In the genomic region with DNA sequence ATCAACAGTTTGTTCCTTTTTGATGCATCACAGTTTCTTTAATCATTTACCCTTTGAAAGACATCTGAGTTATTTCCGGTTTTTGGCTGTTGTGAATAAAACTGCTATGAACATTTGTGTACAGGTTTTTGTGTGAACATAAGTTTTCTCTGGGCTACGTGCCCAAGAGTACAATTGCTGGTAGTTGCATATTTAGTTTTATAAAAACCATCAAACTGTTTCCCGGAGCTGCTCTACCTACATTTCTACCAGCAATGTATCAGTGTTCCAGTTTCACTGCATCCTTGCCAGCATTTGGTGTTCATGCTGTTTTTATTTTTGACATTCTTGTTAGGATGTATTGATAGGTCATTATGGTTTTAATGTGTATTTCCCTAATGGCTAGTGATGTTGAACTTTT, we compare ENCODE assay signal across 28 cellular contexts. TPM values are rescaled to one million over a fixed set of nuclear protein-coding genes. Genes with fewer than 3 reads are reported as not detected.
DNase-seq lines count a peak whose midpoint lies in the region; ATAC-seq and TF ChIP-seq lines count a peak whose summit lies in the region.
"Had no signal": no experiment of that assay in that cellular context is flagged by ENCODE, and none has a peak within 500 bp of the region (broad histone marks: within the 10 kb centered on the region; RNA-seq: fewer than 3 reads in every experiment).

No MANE protein-coding gene starts in this region.

- no peaks in the 10 kb centered on the region for H3K9me3 ChIP-seq in CD4-positive, alpha-beta T cell (ENCODE audit: control insufficient read depth, low read length)
- H3K9me3 ChIP-seq: lower lobe of right lung had no signal

- H3K4me3 Mint-ChIP-seq in activated CD4-positive, alpha-beta T cell treated with anti-CD3 and anti-CD28 coated beads for 36 hours, result no peak overlapping the region
- H3K4me3 Mint-ChIP-seq in CD4-positive, alpha-beta T cell, result no peak overlapping the region
- H3K4me3 Mint-ChIP-seq in activated B cell treated with CpG ODN at 0.5 μM for 24 hours, result no peak overlapping the region
- H3K4me3 Mint-ChIP-seq: neural progenitor cell, type B pancreatic cell had no signal

- CTCF ChIA-PET in activated CD4-positive, alpha-beta T cell treated with anti-CD3 and anti-CD28 coated beads for 36 hours (lab: Charles Lee), result no interaction called here
- CTCF ChIA-PET in CD4-positive, alpha-beta T cell (lab: Charles Lee), result no interaction called here
- CTCF ChIA-PET in activated B cell treated with CpG ODN at 0.5 μM for 24 hours (lab: Charles Lee), result no interaction called here

- H3K27me3 Mint-ChIP-seq in activated CD4-positive, alpha-beta T cell treated with anti-CD3 and anti-CD28 coated beads for 36 hours, result no peaks in the 10 kb centered on the region
- H3K27me3 Mint-ChIP-seq in CD4-positive, alpha-beta T cell, result no peaks in the 10 kb centered on the region
- no peaks in the 10 kb centered on the region for H3K27me3 Mint-ChIP-seq in activated B cell treated with CpG ODN at 0.5 μM for 24 hours
- H3K27me3 Mint-ChIP-seq: progenitor cell of endocrine pancreas, type B pancreatic cell had no signal

- H3K36me3 Mint-ChIP-seq in activated CD4-positive, alpha-beta T cell treated with anti-CD3 and anti-CD28 coated beads for 36 hours (ENCODE audit: low read depth), result peaks cover 6% of the 10 kb centered on the region
- peaks cover 10% of the 10 kb centered on the region for H3K36me3 Mint-ChIP-seq in CD4-positive, alpha-beta T cell (ENCODE audit: low read depth)
- no peaks in the 10 kb centered on the region for H3K36me3 Mint-ChIP-seq in activated B cell treated with CpG ODN at 0.5 μM for 24 hours (ENCODE audit: low read depth)

- DNase-seq in activated CD4-positive, alpha-beta T cell treated with anti-CD3 and anti-CD28 coated beads for 36 hours, result no peak
- no peak for DNase-seq in activated CD4-positive, alpha-beta T cell treated with anti-CD3 and anti-CD28 coated beads, Interleukin-2, amount 50 U/mL, for 4 hours
- no peak for DNase-seq in CD4-positive, alpha-beta T cell
- DNase-seq in activated B cell treated with CpG ODN at 0.5 μM for 24 hours (no peak), lung microvascular endothelial cell (ENCODE audit: low read depth in 2 of 2) (peak; percentile 60 to 62), CD1c-positive myeloid dendritic cell (ENCODE audit: extremely low spot score) (no peak), NCI-H1436 treated with DMSO at 0.1 percent for 48 hours (lab: John Stamatoyannopoulos, UW) (no peak)
- DNase-seq: activated CD4-positive, alpha-beta T cell treated with anti-CD3 and anti-CD28 coated beads, Interleukin-2, amount 50 U/mL, for 1 hour; activated naive CD4-positive, alpha-beta T cell; amygdala; EL; HCEC 1CT; lower lobe of right lung; NCI-H1417; NCI-H2081 treated with DMSO at 0.1 percent for 48 hours; NCI-H345; NCI-H774; SK-N-SH; T-helper 9 cell; WERI-Rb-1 had no signal

- peaks cover 27% of the 10 kb centered on the region for H3K4me1 Mint-ChIP-seq in activated CD4-positive, alpha-beta T cell treated with anti-CD3 and anti-CD28 coated beads for 36 hours
- H3K4me1 Mint-ChIP-seq in CD4-positive, alpha-beta T cell (ENCODE audit: low read depth), result peaks cover 42% of the 10 kb centered on the region
- H3K4me1 Mint-ChIP-seq in activated B cell treated with CpG ODN at 0.5 μM for 24 hours, result peaks cover 52% of the 10 kb centered on the region
- H3K4me1 Mint-ChIP-seq: neural progenitor cell had no signal

- POLR2A ChIA-PET in activated CD4-positive, alpha-beta T cell treated with anti-CD3 and anti-CD28 coated beads for 36 hours (lab: Charles Lee), result no interaction called here
- POLR2A ChIA-PET in CD4-positive, alpha-beta T cell (lab: Charles Lee), result no interaction called here
- POLR2A ChIA-PET in activated B cell treated with CpG ODN at 0.5 μM for 24 hours (lab: Charles Lee), result no interaction called here

- no peak for ATAC-seq in activated CD4-positive, alpha-beta T cell treated with anti-CD3 and anti-CD28 coated beads for 36 hours
- no peak for ATAC-seq in CD4-positive, alpha-beta T cell (ENCODE audit: poor library complexity)
- ATAC-seq in activated B cell treated with CpG ODN at 0.5 μM for 24 hours (ENCODE audit: low read depth) (no peak), GM18909 (IDR thresholded peaks at IDR 0.05; ENCODE audit: poor library complexity, unreplicated experiment) (no peak)

- H3K27ac ChIP-seq in CD4-positive, alpha-beta T cell (ENCODE audit: low read depth, low read length), result no peak overlapping the region
- H3K27ac ChIP-seq: lower lobe of right lung, neural progenitor cell, WERI-Rb-1 had no signal

- no peaks in the 10 kb centered on the region for H3K27me3 ChIP-seq in CD4-positive, alpha-beta T cell (ENCODE audit: control insufficient read depth, insufficient read depth, low read length)
- H3K27me3 ChIP-seq: neural progenitor cell had no signal

- H3K9me3 Mint-ChIP-seq in activated CD4-positive, alpha-beta T cell treated with anti-CD3 and anti-CD28 coated beads for 36 hours (ENCODE audit: low read depth), result no peaks in the 10 kb centered on the region
- no peaks in the 10 kb centered on the region for H3K9me3 Mint-ChIP-seq in CD4-positive, alpha-beta T cell
- H3K9me3 Mint-ChIP-seq in activated B cell treated with CpG ODN at 0.5 μM for 24 hours, result no peaks in the 10 kb centered on the region

- H3K27ac Mint-ChIP-seq in activated CD4-positive, alpha-beta T cell treated with anti-CD3 and anti-CD28 coated beads for 36 hours, result peak overlapping the region; percentile 5
- H3K27ac Mint-ChIP-seq in CD4-positive, alpha-beta T cell, result peak overlapping the region; percentile 29
- H3K27ac Mint-ChIP-seq in activated B cell treated with CpG ODN at 0.5 μM for 24 hours, result peak overlapping the region; percentile 66
- H3K27ac Mint-ChIP-seq: neural progenitor cell, progenitor cell of endocrine pancreas, type B pancreatic cell had no signal

- TF ChIP-seq CTCF in CD4-positive, alpha-beta T cell (IDR thresholded peaks at IDR 0.05), result no peak
- TF ChIP-seq CTCF in activated B cell treated with CpG ODN at 0.5 μM for 24 hours (IDR thresholded peaks at IDR 0.05), result no peak

- intact Hi-C loops in activated CD4-positive, alpha-beta T cell treated with anti-CD3 and anti-CD28 coated beads for 36 hours (cut with DNase I, micrococcal nuclease), result no loop called here
- intact Hi-C loops in CD4-positive, alpha-beta T cell (cut with DNase I, micrococcal nuclease), result no loop called here
- intact Hi-C loops in activated B cell treated with CpG ODN at 0.5 μM for 24 hours (cut with micrococcal nuclease), result no loop called here

RNA-seq across cellular contexts. Expression of gene KDM6A, which starts 17.3 kb away (rescaled TPM):
- 10 to 100 TPM; 18.9 to 24.2 TPM for total RNA-seq in activated CD4-positive, alpha-beta T cell treated with anti-CD3 and anti-CD28 coated beads for 36 hours
- total RNA-seq in CD4-positive, alpha-beta T cell, result 10 to 100 TPM; 59.6 to 63.9 TPM
- total RNA-seq in activated B cell treated with CpG ODN at 0.5 μM for 24 hours (32.1 and 36.0 TPM in 2 replicates), lung microvascular endothelial cell (16.3 and 16.8 TPM in 2 replicates)

RNA-seq across cellular contexts. Expression of gene DUSP21, which starts 46.4 kb away (rescaled TPM):
- not detected for total RNA-seq in activated CD4-positive, alpha-beta T cell treated with anti-CD3 and anti-CD28 coated beads for 36 hours
- not detected for total RNA-seq in CD4-positive, alpha-beta T cell
- total RNA-seq in activated B cell treated with CpG ODN at 0.5 μM for 24 hours (not detected in 2 replicates), lung microvascular endothelial cell (not detected in 2 replicates)
- total RNA-seq: A172, fibroblast of lung, lower lobe of right lung, M059J, mucosa of gallbladder, progenitor cell of endocrine pancreas had no signal

Comparison
In these comparisons a context has a peak if more than half of its experiments do, and no peak if none do; other contexts are left out.
1. DNase-seq: peak in lung microvascular endothelial cell (2 of 2); none in activated CD4-positive, alpha-beta T cell treated with anti-CD3 and anti-CD28 coated beads for 36 hours (single experiment), activated CD4-positive, alpha-beta T cell treated with anti-CD3 and anti-CD28 coated beads, Interleukin-2, amount 50 U/mL, for 4 hours (0 of 2), CD4-positive, alpha-beta T cell (0 of 10), activated B cell treated with CpG ODN at 0.5 μM for 24 hours (single experiment), CD1c-positive myeloid dendritic cell (single experiment) and NCI-H1436 treated with DMSO at 0.1 percent for 48 hours (single experiment).
2. H3K27ac Mint-ChIP-seq: peak in every context shown above with its lines; median percentile 66 in activated B cell treated with CpG ODN at 0.5 μM for 24 hours; 29 in CD4-positive, alpha-beta T cell; 5 in activated CD4-positive, alpha-beta T cell treated with anti-CD3 and anti-CD28 coated beads for 36 hours.